ENCODE assay signal across 24 cellular contexts in genomic region chr10:78730754-78731153, GRCh38.
"Had no signal": no experiment of that assay in that cellular context is flagged by ENCODE, and none has a peak within 500 bp of the region (broad histone marks: within the 10 kb centered on the region; RNA-seq: fewer than 3 reads in every experiment).

No MANE protein-coding gene starts in this region.

- H3K36me3 ChIP-seq: heart left ventricle, left lung, lower lobe of right lung, neural progenitor cell, ovary, right atrium auricular region, suprapubic skin, thoracic aorta, tibial nerve, upper lobe of left lung had no signal

- ATAC-seq: heart left ventricle; left colon; left lung; lower lobe of right lung; natural killer cell; sciatic nerve; stimulated activated effector memory CD8-positive, alpha-beta T cell treated with anti-CD3 and anti-CD28 coated beads, Interleukin-12 subunit alpha, Interleukin-12 subunit beta, amount 100 ng/mL, for 72 hours had no signal

- H3K9me3 ChIP-seq: heart left ventricle, left lung, lower lobe of right lung, ovary, right atrium auricular region, suprapubic skin, thoracic aorta, tibial nerve, upper lobe of left lung had no signal

- H3K4me3 ChIP-seq: heart left ventricle, left lung, lower lobe of right lung, neural progenitor cell, ovary, right atrium auricular region, skin epidermis, suprapubic skin, thoracic aorta, tibial nerve, upper lobe of left lung had no signal

- H3K4me1 ChIP-seq: left lung, lower lobe of right lung, neural progenitor cell, suprapubic skin, upper lobe of left lung had no signal

- DNase-seq: heart left ventricle; hypothalamus; immature natural killer cell; kidney; left colon; left lung; lower lobe of right lung; mammary epithelial cell; mesenchymal stem cell; naive B cell; natural killer cell; nephron progenitor cell; ovary; stimulated activated CD4-positive, alpha-beta T cell treated with anti-CD3 and anti-CD28 coated beads, Interleukin-4, amount 100 ng/mL, for 24 hours; stimulated activated naive CD4-positive, alpha-beta T cell; upper lobe of left lung had no signal

- H3K27ac ChIP-seq: heart left ventricle, left lung, lower lobe of right lung, neural progenitor cell, ovary, right atrium auricular region, skin epidermis, suprapubic skin, thoracic aorta, tibial nerve, upper lobe of left lung had no signal

- H3K27me3 ChIP-seq: heart left ventricle, left lung, neural progenitor cell, ovary, right atrium auricular region, suprapubic skin, tibial nerve, upper lobe of left lung had no signal
